2 cellular contexts compared by ENCODE assay signal in genomic region chr12:129729170-129729569, GRCh38.
TF ChIP-seq lines count a peak whose summit lies in the region.

No MANE protein-coding gene starts in this region.

TF ChIP-seq in endothelial cell of umbilical vein, 7 proteins besides CTCF, POLR2A, EP300 and RAD21:
- TF ChIP-seq MYC (IDR thresholded peaks at IDR 0.05; ENCODE audit: low read depth, low read length) (no peak), MAX (IDR thresholded peaks at IDR 0.05; ENCODE audit: insufficient read depth, insufficient read length) (no peak)

TF ChIP-seq in neural cell, 6 proteins besides CTCF, POLR2A, EP300 and RAD21:
- TF ChIP-seq REST (IDR thresholded peaks at IDR 0.05; ENCODE audit: borderline replicate concordance) (no peak), SMC3 (conservative IDR thresholded peaks at IDR 0.05; ENCODE audit: poor library complexity) (no peak), MXI1 (conservative IDR thresholded peaks at IDR 0.05; ENCODE audit: poor library complexity, severe bottlenecking) (no peak), POLR2AphosphoS5 (IDR thresholded peaks at IDR 0.05) (peak; percentile 94), EZH2 (IDR thresholded peaks at IDR 0.05; ENCODE audit: borderline replicate concordance, insufficient read depth, low read length, poor library complexity, severe bottlenecking) (no peak)
